ENCODE assay signal across 15 cellular contexts in genomic region chrX:71871367-71871766, GRCh38. TPM values are rescaled to one million over a fixed set of nuclear protein-coding genes. Genes with fewer than 3 reads are reported as not detected.
DNase-seq lines count a peak whose midpoint lies in the region; ATAC-seq and TF ChIP-seq lines count a peak whose summit lies in the region.
"Had no signal": no experiment of that assay in that cellular context is flagged by ENCODE, and none has a peak within 500 bp of the region (broad histone marks: within the 10 kb centered on the region; RNA-seq: fewer than 3 reads in every experiment).

No MANE protein-coding gene starts in this region.

- no peak overlapping the region for H3K4ac ChIP-seq in neuronal stem cell (ENCODE audit: low read length)

- H3K79me1 ChIP-seq in neuronal stem cell (ENCODE audit: low read depth, low read length): no peaks in the 10 kb centered on the region

- H2BK12ac ChIP-seq in neuronal stem cell (ENCODE audit: low read length): no peak overlapping the region

- H3K9me3 ChIP-seq in neuronal stem cell (replicated peaks in 1 of 2; ENCODE audit: control insufficient read depth in 2 of 2, insufficient read depth in 1 of 2, low read depth in 1 of 2, low read length in 2 of 2) (no peaks in the 10 kb centered on the region), lower lobe of right lung (no peaks in the 10 kb centered on the region)
- H3K9me3 ChIP-seq: A549, ascending aorta, SJCRH30 had no signal

- peaks cover 16% of the 10 kb centered on the region for H3K27me3 Mint-ChIP-seq in activated CD4-positive, alpha-beta T cell treated with anti-CD3 and anti-CD28 coated beads for 36 hours
- H3K27me3 Mint-ChIP-seq in glutamatergic neuron (ENCODE audit: unreplicated experiment): no peaks in the 10 kb centered on the region

- no peak overlapping the region for H3K27ac Mint-ChIP-seq in activated CD4-positive, alpha-beta T cell treated with anti-CD3 and anti-CD28 coated beads for 36 hours
- H3K27ac Mint-ChIP-seq in glutamatergic neuron (ENCODE audit: unreplicated experiment): no peak overlapping the region

- H3K4me3 Mint-ChIP-seq in activated CD4-positive, alpha-beta T cell treated with anti-CD3 and anti-CD28 coated beads for 36 hours: no peak overlapping the region
- H3K4me3 Mint-ChIP-seq in glutamatergic neuron (ENCODE audit: unreplicated experiment): no peak overlapping the region

- H3K4me2 ChIP-seq in neuronal stem cell (ENCODE audit: insufficient read depth, low read length, poor library complexity, severe bottlenecking): no peak overlapping the region
- H3K4me2 ChIP-seq: A549, KMS-11 had no signal

- no peaks in the 10 kb centered on the region for H3K36me3 Mint-ChIP-seq in activated CD4-positive, alpha-beta T cell treated with anti-CD3 and anti-CD28 coated beads for 36 hours (ENCODE audit: low read depth)
- H3K36me3 Mint-ChIP-seq in glutamatergic neuron (ENCODE audit: unreplicated experiment): peaks cover 4% of the 10 kb centered on the region

- no peak overlapping the region for H2BK120ac ChIP-seq in neuronal stem cell (ENCODE audit: low read depth, low read length)

- POLR2A ChIA-PET in activated CD4-positive, alpha-beta T cell treated with anti-CD3 and anti-CD28 coated beads for 36 hours (lab: Charles Lee): no interaction called here

- H3K27ac ChIP-seq in neuronal stem cell (replicated peaks; ENCODE audit: low read length) (no peak overlapping the region), lower lobe of right lung (no peak overlapping the region)
- H3K27ac ChIP-seq: A549, ascending aorta, KMS-11, SJCRH30 had no signal

- peaks cover 0 to 9% (median 0%) of the 10 kb centered on the region in 3 experiments for H3K27me3 ChIP-seq in neuronal stem cell (ENCODE audit: control insufficient read depth in 3 of 3, insufficient read depth in 3 of 3, low read depth in 1 of 3, low read length in 3 of 3)
- H3K27me3 ChIP-seq in lower lobe of right lung (ENCODE audit: low read depth): no peaks in the 10 kb centered on the region
- H3K27me3 ChIP-seq: ascending aorta, SJCRH30 had no signal

- peak; percentile 67 for ATAC-seq in activated CD4-positive, alpha-beta T cell treated with anti-CD3 and anti-CD28 coated beads for 36 hours
- ATAC-seq in lower lobe of right lung: no peak

- H3K4me1 ChIP-seq in neuronal stem cell (ENCODE audit: control insufficient read depth in 2 of 2, insufficient read depth in 1 of 2, low read depth in 1 of 2, low read length in 2 of 2) (peaks cover 0 to 2% of the 10 kb centered on the region in 2 donors), lower lobe of right lung (no peaks in the 10 kb centered on the region)
- H3K4me1 ChIP-seq: A549, ascending aorta, SJCRH30 had no signal

- H3K4me1 Mint-ChIP-seq in activated CD4-positive, alpha-beta T cell treated with anti-CD3 and anti-CD28 coated beads for 36 hours: peaks cover 18% of the 10 kb centered on the region
- H3K4me1 Mint-ChIP-seq in glutamatergic neuron (ENCODE audit: low read depth, unreplicated experiment): no peaks in the 10 kb centered on the region

- DNase-seq in activated CD4-positive, alpha-beta T cell treated with anti-CD3 and anti-CD28 coated beads for 36 hours: peak; percentile 39
- no peak for DNase-seq in activated CD4-positive, alpha-beta T cell treated with anti-CD3 and anti-CD28 coated beads, Interleukin-2, amount 50 U/mL, for 4 hours
- DNase-seq in G401 (ENCODE audit: low spot score) (peak; percentile 14), astrocyte of the cerebellum (ENCODE audit: low read depth) (peak; percentile 49), neuronal stem cell (ENCODE audit: low spot score) (no peak), glutamatergic neuron (no peak), lower lobe of right lung (no peak)
- DNase-seq in activated effector memory CD4-positive, alpha-beta T cell treated with anti-CD3 and anti-CD28 coated beads, Interleukin-2, amount 50 U/mL, for 16 hours: no peak
- DNase-seq: effector memory CD4-positive, alpha-beta T cell; NCI-H187 treated with DMSO at 0.1 percent for 48 hours; NCI-H748 treated with DMSO at 0.1 percent for 48 hours had no signal

- no peak overlapping the region for H3K4me3 ChIP-seq in astrocyte of the cerebellum (ENCODE audit: low read depth, low read length)
- H3K4me3 ChIP-seq in neuronal stem cell (ENCODE audit: low read length in 2 of 2): no peak overlapping the region
- no peak overlapping the region for H3K4me3 ChIP-seq in lower lobe of right lung
- H3K4me3 ChIP-seq: A549, ascending aorta, SJCRH30 had no signal

- H3K36me3 ChIP-seq in neuronal stem cell (replicated peaks in 1 of 2; ENCODE audit: control insufficient read depth in 2 of 2, insufficient read depth in 2 of 2, low read length in 2 of 2) (no peaks in the 10 kb centered on the region), lower lobe of right lung (no peaks in the 10 kb centered on the region)
- H3K36me3 ChIP-seq: ascending aorta, SJCRH30 had no signal

- no peak for TF ChIP-seq CTCF in astrocyte of the cerebellum (IDR thresholded peaks at IDR 0.05; ENCODE audit: low read depth, low read length, missing control alignments)
- TF ChIP-seq CTCF in glutamatergic neuron (IDR thresholded peaks at IDR 0.05; ENCODE audit: partially characterized antibody, unreplicated experiment): no peak
- no peak for TF ChIP-seq CTCF in lower lobe of right lung (IDR thresholded peaks at IDR 0.05)

- H3K14ac ChIP-seq in neuronal stem cell (ENCODE audit: low read length): no peak overlapping the region

- H2BK5ac ChIP-seq in neuronal stem cell (ENCODE audit: low read length): no peak overlapping the region

- no peak overlapping the region for H4K91ac ChIP-seq in neuronal stem cell (ENCODE audit: low read depth, low read length, poor library complexity)

- H2AK5ac ChIP-seq in neuronal stem cell (ENCODE audit: low read depth, low read length): no peak overlapping the region

- no peak overlapping the region for H4K8ac ChIP-seq in neuronal stem cell (ENCODE audit: low read depth, low read length)

- peak overlapping the region; percentile 21 for H3K9ac ChIP-seq in neuronal stem cell (ENCODE audit: low read depth, low read length, poor library complexity)
- H3K9ac ChIP-seq: KMS-11 had no signal

- no peak overlapping the region for H3K23ac ChIP-seq in neuronal stem cell (ENCODE audit: low read depth, low read length, poor library complexity)

- in situ Hi-C loops in G401 (cut with HindIII; ENCODE audit: low sequenced_read_pairs) (no loop called here), astrocyte of the cerebellum (cut with HindIII; ENCODE audit: low sequenced_read_pairs) (no loop called here)

- no peak overlapping the region for H2AFZ ChIP-seq in neuronal stem cell (ENCODE audit: low read length)

- H3K9me3 Mint-ChIP-seq in activated CD4-positive, alpha-beta T cell treated with anti-CD3 and anti-CD28 coated beads for 36 hours (ENCODE audit: low read depth): no peaks in the 10 kb centered on the region
- peaks cover 8% of the 10 kb centered on the region for H3K9me3 Mint-ChIP-seq in glutamatergic neuron (ENCODE audit: unreplicated experiment)

- intact Hi-C loops in activated CD4-positive, alpha-beta T cell treated with anti-CD3 and anti-CD28 coated beads for 36 hours (cut with DNase I, micrococcal nuclease): no loop called here
- intact Hi-C loops in lower lobe of right lung (cut with DNase I): no loop called here

- peak overlapping the region; percentile 76 for H3K18ac ChIP-seq in neuronal stem cell (ENCODE audit: low read length)

- CTCF ChIA-PET in activated CD4-positive, alpha-beta T cell treated with anti-CD3 and anti-CD28 coated beads for 36 hours (lab: Charles Lee): no interaction called here

- no peak overlapping the region for H2BK15ac ChIP-seq in neuronal stem cell (ENCODE audit: low read length)

- WGBS in neuronal stem cell (ENCODE audit: extremely low coverage in 2 of 2, insufficient read length in 2 of 2, insufficient replicate concordance in 1 of 2), 2 donors: no CpG with 5 or more reads among the region's 6 CpGs

RNA-seq across cellular contexts. Expression of gene NHSL2, which starts 39.3 kb away (rescaled TPM):
- total RNA-seq in activated CD4-positive, alpha-beta T cell treated with anti-CD3 and anti-CD28 coated beads for 36 hours: under 1 TPM; 0.21 to 0.50 TPM
- total RNA-seq in G401 (2014; rRNA removed; shearing (Covaris generic)): 0.31 and 0.61 TPM in 2 replicates
- 4.1 TPM for polyA plus RNA-seq in neuronal stem cell (2013, experiment 1 of 2)
- polyA plus RNA-seq in neuronal stem cell (2013, experiment 2 of 2): 4.4 TPM
- total RNA-seq in glutamatergic neuron (ENCODE audit: unreplicated experiment) (7.3 TPM), lower lobe of right lung (12.7 TPM)

Comparison
In these comparisons a context has a peak if more than half of its experiments do, and no peak if none do; other contexts are left out.
1. DNase-seq: peak in activated CD4-positive, alpha-beta T cell treated with anti-CD3 and anti-CD28 coated beads for 36 hours (single experiment), G401 (single experiment) and astrocyte of the cerebellum (single experiment); none in activated CD4-positive, alpha-beta T cell treated with anti-CD3 and anti-CD28 coated beads, Interleukin-2, amount 50 U/mL, for 4 hours (0 of 2), neuronal stem cell (single experiment), glutamatergic neuron (single experiment), lower lobe of right lung (single experiment) and activated effector memory CD4-positive, alpha-beta T cell treated with anti-CD3 and anti-CD28 coated beads, Interleukin-2, amount 50 U/mL, for 16 hours (single experiment).